In the genomic region with DNA sequence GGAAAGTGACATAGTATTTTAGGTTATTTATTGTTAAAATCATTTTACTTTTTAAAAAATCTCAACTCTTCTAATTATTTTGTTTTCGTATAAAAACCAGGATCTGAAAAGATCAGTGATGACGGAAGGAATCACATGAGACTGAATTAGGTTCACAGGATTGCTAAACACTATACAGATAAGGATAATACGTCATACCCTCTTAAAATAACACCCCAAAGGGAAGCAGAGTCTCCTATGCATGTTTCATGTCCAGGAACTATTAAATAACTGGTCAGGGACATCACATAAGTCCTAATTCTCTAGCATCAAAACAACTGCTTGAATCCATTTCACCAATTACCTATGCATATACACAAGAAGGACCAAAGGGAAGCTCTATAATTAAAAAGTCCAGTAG, we compare ENCODE assay signal across 10 cellular contexts.
"Had no signal": no experiment of that assay in that cellular context is flagged by ENCODE, and none has a peak within 500 bp of the region (broad histone marks: within the 10 kb centered on the region; RNA-seq: fewer than 3 reads in every experiment).

No MANE protein-coding gene starts in this region.

- FAIRE-seq: H1 had no signal

- H3K4me3 ChIP-seq: GM23248, GM23338, HAP-1 had no signal

- DNase-seq: GM23248, GOT3, H7, H9, HCEC 1CT, HFFc6 had no signal

- H3K9me3 Mint-ChIP-seq: GM23338 had no signal

- ATAC-seq: GM23338, HCT116 had no signal

- H3K4me3 Mint-ChIP-seq: GM23338, H9, HFFc6 had no signal

- H3K27ac Mint-ChIP-seq: GM23338, H9, HFFc6 had no signal

- H3K27ac ChIP-seq: GM23248 had no signal
